10 cellular contexts compared by ENCODE assay signal in genomic region chr1:232923739-232924386, GRCh38. TPM values are rescaled to one million over a fixed set of nuclear protein-coding genes. Genes with fewer than 3 reads are reported as not detected.
DNase-seq lines count a peak whose midpoint lies in the region; TF ChIP-seq lines count a peak whose summit lies in the region.
"Had no signal": no experiment of that assay in that cellular context is flagged by ENCODE, and none has a peak within 500 bp of the region (broad histone marks: within the 10 kb centered on the region; RNA-seq: fewer than 3 reads in every experiment).

No MANE protein-coding gene starts in this region.

- in situ Hi-C loops in GM23248 (cut with MboI), result no loop called here

- DNase-seq in CD1c-positive myeloid dendritic cell (ENCODE audit: extremely low spot score), result peak; percentile 3
- peak; percentile 83 for DNase-seq in GM23248
- peak; percentile 39 for DNase-seq in activated CD4-positive, CD25-positive, alpha-beta regulatory T cell treated with anti-CD3 and anti-CD28 coated beads, Interleukin-2, amount 50 U/mL, for 72 hours
- peak; percentile 86 for DNase-seq in glomerular visceral epithelial cell (ENCODE audit: extremely low spot score)
- DNase-seq in NCI-H2107 (lab: John Stamatoyannopoulos, UW), result no peak
- DNase-seq in nucleus accumbens (lab: John Stamatoyannopoulos, UW), result no peak
- DNase-seq in left ventricle myocardium inferior, result no peak
- no peak for DNase-seq in epidermal melanocyte (ENCODE audit: insufficient read length, low spot score)
- DNase-seq: NCI-H1436 had no signal

- no peaks in the 10 kb centered on the region for H3K79me2 ChIP-seq in GM23248 (ENCODE audit: insufficient read depth)

- peaks cover 19% of the 10 kb centered on the region for H3F3A ChIP-seq in GM23248 (ENCODE audit: insufficient read depth)

- H3K27ac ChIP-seq in GM23248 (peak overlapping the region; percentile 62), left ventricle myocardium inferior (replicated peaks) (no peak overlapping the region)

- no peak for TF ChIP-seq CTCF in left ventricle myocardium inferior (IDR thresholded peaks at IDR 0.05; ENCODE audit: borderline replicate concordance)

- H3K36me3 ChIP-seq in GM23248 (ENCODE audit: low read depth) (no peaks in the 10 kb centered on the region), left ventricle myocardium inferior (no peaks in the 10 kb centered on the region)

- intact Hi-C loops in left ventricle myocardium inferior (cut with micrococcal nuclease), result no loop called here

- H3K9ac ChIP-seq in GM23248, result no peak overlapping the region

- WGBS in GM23248 (ENCODE audit: low coverage in 1 of 2, low lambda C conversion rate in 2 of 2, missing lambda C conversion rate in 2 of 2), 2 experiments, result 53 to 58% methylated on average over 4 of the region's 4 CpGs

- no peak overlapping the region for H3K4me2 ChIP-seq in GM23248 (ENCODE audit: unreplicated experiment)

- no peaks in the 10 kb centered on the region; the same call in 1 of the 2 replicates for H3K9me2 ChIP-seq in GM23248 (ENCODE audit: insufficient read depth)

- H3K27me3 ChIP-seq in GM23248 (replicated peaks; ENCODE audit: insufficient read depth) (no peaks in the 10 kb centered on the region), left ventricle myocardium inferior (ENCODE audit: low read depth) (no peaks in the 10 kb centered on the region)

- H2AFZ ChIP-seq in GM23248, result no peak overlapping the region

- H3K4me1 ChIP-seq in GM23248 (ENCODE audit: insufficient read depth) (peaks cover 40% of the 10 kb centered on the region), left ventricle myocardium inferior (peaks cover 20% of the 10 kb centered on the region)

- H3K4me3 ChIP-seq in GM23248, result no peak overlapping the region
- H3K4me3 ChIP-seq in left ventricle myocardium inferior, result no peak overlapping the region
- H3K4me3 ChIP-seq: skin epidermis had no signal

- no peaks in the 10 kb centered on the region for H4K20me1 ChIP-seq in GM23248 (ENCODE audit: insufficient read depth)

- no peaks in the 10 kb centered on the region for H3K9me3 ChIP-seq in GM23248 (ENCODE audit: low read depth)
- no peaks in the 10 kb centered on the region for H3K9me3 ChIP-seq in left ventricle myocardium inferior (replicated peaks)

RNA-seq across cellular contexts. Expression of gene NTPCR, which starts 26.5 kb away (rescaled TPM):
- total RNA-seq in GM23248 (2014; rRNA removed; shearing (Covaris generic)), result 23.8 and 47.0 TPM in 2 replicates
- 67.2 and 67.7 TPM in 2 replicates for polyA plus RNA-seq in GM23248 (2016; fragmentation: Nextera tagmentation; extraction: Ambion mirVana)
- total RNA-seq in left ventricle myocardium inferior, result 47.6 TPM

Comparison
In these comparisons a context has a peak if more than half of its experiments do, and no peak if none do; other contexts are left out.
1. DNase-seq: peak in CD1c-positive myeloid dendritic cell (single experiment), GM23248 (single experiment), activated CD4-positive, CD25-positive, alpha-beta regulatory T cell treated with anti-CD3 and anti-CD28 coated beads, Interleukin-2, amount 50 U/mL, for 72 hours (single experiment) and glomerular visceral epithelial cell (single experiment); none in NCI-H2107 (single experiment), nucleus accumbens (0 of 56), left ventricle myocardium inferior (single experiment) and epidermal melanocyte (single experiment).